ENCODE assay signal across 8 cellular contexts in the genomic region with DNA sequence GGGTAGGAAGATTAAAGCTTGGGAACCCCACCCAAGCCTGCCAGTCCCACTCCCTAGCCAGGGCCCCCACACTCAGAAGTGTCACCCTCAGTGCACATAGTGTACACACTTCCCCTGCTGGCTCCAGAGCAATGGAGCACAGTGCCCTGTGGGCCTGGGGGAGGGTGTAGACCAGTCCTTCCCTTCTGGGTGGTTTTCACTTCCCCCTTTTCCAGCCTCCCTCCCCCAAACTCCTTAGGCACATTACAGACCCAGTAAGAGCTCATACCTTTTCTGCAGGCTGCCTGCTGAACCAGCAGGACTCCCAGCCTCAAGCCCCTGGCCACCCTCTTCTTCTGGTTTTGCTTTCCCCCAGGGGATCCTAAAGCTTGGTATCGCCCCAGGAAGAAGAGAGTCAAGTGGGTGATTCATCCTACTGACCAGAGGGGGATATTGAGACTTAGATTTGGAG. TPM values are rescaled to one million over a fixed set of nuclear protein-coding genes. Genes with fewer than 3 reads are reported as not detected.
A peak's percentile ranks its signal among the peaks of the same experiment; 100 is the strongest.
DNase-seq lines count a peak whose midpoint lies in the region; ATAC-seq and TF ChIP-seq lines count a peak whose summit lies in the region.

ZNF385A (minus strand) TSS at position 143 of the 451 bp plus-strand sequence. CDS start 219 bp downstream, outside the sequence.

- no peak within 1 kb of the TSS for H3K9ac ChIP-seq in smooth muscle cell (ENCODE audit: low read depth)

- H3K27ac ChIP-seq in OCI-LY7 (ENCODE audit: low read depth, low read length, poor library complexity, severe bottlenecking) = peak within 1 kb of the TSS; percentile 22
- peak within 1 kb of the TSS in 9 of 12 donors; percentile 9 to 91 (median 63) for H3K27ac ChIP-seq in heart left ventricle
- peak within 1 kb of the TSS; percentile 49 for H3K27ac ChIP-seq in smooth muscle cell (ENCODE audit: low read depth)

- H3K36me3 ChIP-seq in OCI-LY7 (ENCODE audit: insufficient read depth, low read length) (no peaks in the 10 kb centered on the region), heart left ventricle (no peaks in the 10 kb centered on the region), smooth muscle cell (ENCODE audit: low read depth) (no peaks in the 10 kb centered on the region)

- H3F3A ChIP-seq in smooth muscle cell (ENCODE audit: low read depth) = peaks cover 5% of the 10 kb centered on the region

- BruUV-seq in OCI-LY7 (replicated peaks; lab: Mats Ljungman, UMichigan) = no TSS peak

- H3K27me3 ChIP-seq in heart left ventricle = no peaks in the 10 kb centered on the region
- H3K27me3 ChIP-seq in smooth muscle cell (ENCODE audit: low read depth) = no peaks in the 10 kb centered on the region

- no peaks in the 10 kb centered on the region for H3K9me2 ChIP-seq in OCI-LY7 (ENCODE audit: insufficient read depth, low read length)

- H4K20me1 ChIP-seq in OCI-LY7 (ENCODE audit: insufficient read depth, low read length) (no peaks in the 10 kb centered on the region), smooth muscle cell (ENCODE audit: low read depth) (peaks cover 23% of the 10 kb centered on the region)

- H2AFZ ChIP-seq in OCI-LY7 (ENCODE audit: low read length) (no peak within 1 kb of the TSS), smooth muscle cell (ENCODE audit: low read depth) (no peak within 1 kb of the TSS)

- H3K4me2 ChIP-seq in OCI-LY7 (ENCODE audit: low read length) (peak within 1 kb of the TSS; percentile 66), smooth muscle cell (peak within 1 kb of the TSS; percentile 30)

- TF ChIP-seq POLR2A in heart left ventricle (IDR thresholded peaks at IDR 0.05) = no peak

- intact Hi-C loops in OCI-LY7 (cut with micrococcal nuclease; ENCODE audit: unreplicated experiment) (no loop called here), heart left ventricle (cut with DNase I) (no loop called here)

- POLR2A ChIA-PET in OCI-LY7 (lab: Charles Lee) = no interaction called here

- H3K9me3 ChIP-seq in OCI-LY7 (ENCODE audit: low read length) (no peaks in the 10 kb centered on the region), heart left ventricle (no peaks in the 10 kb centered on the region), smooth muscle cell (replicated peaks; ENCODE audit: low read depth) (no peaks in the 10 kb centered on the region)

- H3K4me3 ChIP-seq in OCI-LY7 (ENCODE audit: low read depth, low read length, poor library complexity, severe bottlenecking) = peak within 1 kb of the TSS; percentile 23
- H3K4me3 ChIP-seq in heart left ventricle = peak within 1 kb of the TSS in 8 of 12 donors; percentile 0 to 49 (median 19)
- no peak within 1 kb of the TSS for H3K4me3 ChIP-seq in smooth muscle cell

- H3K4me1 ChIP-seq in OCI-LY7 (ENCODE audit: insufficient read depth, low read length, poor library complexity, severe bottlenecking) (peaks cover 37% of the 10 kb centered on the region), heart left ventricle (peaks cover 0 to 55% (median 7%) of the 10 kb centered on the region in 12 donors), smooth muscle cell (ENCODE audit: low read depth) (peaks cover 50% of the 10 kb centered on the region)

- WGBS in heart left ventricle, 4 donors = 88 to 100% (median 96%) methylated on average over 1 of the region's 1 CpG
- WGBS in smooth muscle cell (ENCODE audit: low lambda C conversion rate) = 77% methylated on average over 1 of the region's 1 CpG

- DNase-seq in OCI-LY7 (ENCODE audit: low spot score) = peak; percentile 67
- DNase-seq in heart left ventricle = peak in 3 of 5 donors; percentile 43 to 76 (median 56)
- no peak for DNase-seq in smooth muscle cell (lab: John Stamatoyannopoulos, UW; ENCODE audit: unreplicated experiment)
- no peak for DNase-seq in NCI-H2171 (lab: John Stamatoyannopoulos, UW)
- no peak for DNase-seq in dermis blood vessel endothelial cell

- TF ChIP-seq CTCF in OCI-LY7 (conservative IDR thresholded peaks at IDR 0.05; ENCODE audit: low read length) (no peak), heart left ventricle (IDR thresholded peaks at IDR 0.05) (no peak), smooth muscle cell (IDR thresholded peaks at IDR 0.05; ENCODE audit: borderline replicate concordance, insufficient read depth, poor library complexity, severe bottlenecking) (no peak)

- CTCF ChIA-PET in OCI-LY7 (lab: Charles Lee; ENCODE audit: unreplicated experiment) = interaction anchor here (0.9 kb wide), 2 partner anchors 9 to 61 kb away, joined by 3 read pairs; no protein-coding TSS in a partner anchor

- ATAC-seq in GM21381 (IDR thresholded peaks at IDR 0.05; ENCODE audit: unreplicated experiment) (peak; percentile 42), heart left ventricle (peak in 3 of 4 donors; percentile 19 to 67 (median 27)), SK-N-SH treated with all-trans-retinoic acid at 6 μM for 48 hours (no peak), HG03097 (IDR thresholded peaks at IDR 0.05; ENCODE audit: low FRiP score, unreplicated experiment) (no peak)

- H3K79me2 ChIP-seq in OCI-LY7 (ENCODE audit: insufficient read depth, low read depth, low read length) = no peaks in the 10 kb centered on the region
- no peaks in the 10 kb centered on the region for H3K79me2 ChIP-seq in smooth muscle cell (ENCODE audit: low read depth)

TF ChIP-seq in SK-N-SH treated with all-trans-retinoic acid at 6 μM for 48 hours, 23 proteins besides CTCF, POLR2A, EP300 and RAD21:
- TF ChIP-seq RARB (CRISPR knock-in tag; IDR thresholded peaks at IDR 0.05) (no peak), ZC3H10 (CRISPR knock-in tag; IDR thresholded peaks at IDR 0.05) (no peak), PATZ1 (CRISPR knock-in tag; IDR thresholded peaks at IDR 0.05; ENCODE audit: borderline replicate concordance) (no peak), CSDC2 (CRISPR knock-in tag; IDR thresholded peaks at IDR 0.05) (no peak), SNAI2 (CRISPR knock-in tag; IDR thresholded peaks at IDR 0.05) (no peak)
- TF ChIP-seq, protein P1, sequence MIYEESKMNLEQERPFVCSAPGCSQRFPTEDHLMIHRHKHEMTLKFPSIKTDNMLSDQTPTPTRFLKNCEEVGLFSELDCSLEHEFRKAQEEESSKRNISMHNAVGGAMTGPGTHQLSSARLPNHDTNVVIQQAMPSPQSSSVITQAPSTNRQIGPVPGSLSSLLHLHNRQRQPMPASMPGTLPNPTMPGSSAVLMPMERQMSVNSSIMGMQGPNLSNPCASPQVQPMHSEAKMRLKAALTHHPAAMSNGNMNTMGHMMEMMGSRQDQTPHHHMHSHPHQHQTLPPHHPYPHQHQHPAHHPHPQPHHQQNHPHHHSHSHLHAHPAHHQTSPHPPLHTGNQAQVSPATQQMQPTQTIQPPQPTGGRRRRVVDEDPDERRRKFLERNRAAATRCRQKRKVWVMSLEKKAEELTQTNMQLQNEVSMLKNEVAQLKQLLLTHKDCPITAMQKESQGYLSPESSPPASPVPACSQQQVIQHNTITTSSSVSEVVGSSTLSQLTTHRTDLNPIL (CRISPR knock-in tag; IDR thresholded peaks at IDR 0.05; ENCODE audit: low read depth) = no peak
TF ChIP-seq in SK-N-SH treated with all-trans-retinoic acid at 6 μM for 48 hours: peak in this region for 0.

RNA-seq across cellular contexts. Expression of gene ZNF385A, which starts in this region (rescaled TPM):
- total RNA-seq in OCI-LY7 (2014; rRNA removed; shearing (Covaris generic)) = 0.18 and 0.32 TPM in 2 replicates
- total RNA-seq in OCI-LY7 (2022) = 2.6 and 2.9 TPM in 2 replicates
- total RNA-seq in heart left ventricle = 10 to 100 TPM in 4 of 9 donors, 1 to 10 TPM in 5; 3.6 to 22.7 (median 6.7) TPM
- polyA plus RNA-seq in heart left ventricle = 1 to 10 TPM; 5.3 TPM
- 9.3 and 20.2 TPM in 2 replicates for total RNA-seq in smooth muscle cell
- 6.5 and 17.2 TPM in 2 replicates for polyA plus RNA-seq in smooth muscle cell
- 2.2 and 4.0 TPM in 2 replicates for total RNA-seq in dermis blood vessel endothelial cell

Comparison
In these comparisons a context has a peak if more than half of its experiments do, and no peak if none do; other contexts are left out.
1. ATAC-seq: peak in GM21381 (single experiment) and heart left ventricle (3 of 4); none in SK-N-SH treated with all-trans-retinoic acid at 6 μM for 48 hours (single experiment) and HG03097 (single experiment).
2. DNase-seq: peak in OCI-LY7 (single experiment) and heart left ventricle (3 of 5); none in smooth muscle cell (single experiment), NCI-H2171 (single experiment) and dermis blood vessel endothelial cell (single experiment).
3. Peak in every context shown above with its lines, with median percentiles within 50 percentile points of each other: H3K27ac ChIP-seq.